ENCODE assay signal across 17 cellular contexts in the genomic region with DNA sequence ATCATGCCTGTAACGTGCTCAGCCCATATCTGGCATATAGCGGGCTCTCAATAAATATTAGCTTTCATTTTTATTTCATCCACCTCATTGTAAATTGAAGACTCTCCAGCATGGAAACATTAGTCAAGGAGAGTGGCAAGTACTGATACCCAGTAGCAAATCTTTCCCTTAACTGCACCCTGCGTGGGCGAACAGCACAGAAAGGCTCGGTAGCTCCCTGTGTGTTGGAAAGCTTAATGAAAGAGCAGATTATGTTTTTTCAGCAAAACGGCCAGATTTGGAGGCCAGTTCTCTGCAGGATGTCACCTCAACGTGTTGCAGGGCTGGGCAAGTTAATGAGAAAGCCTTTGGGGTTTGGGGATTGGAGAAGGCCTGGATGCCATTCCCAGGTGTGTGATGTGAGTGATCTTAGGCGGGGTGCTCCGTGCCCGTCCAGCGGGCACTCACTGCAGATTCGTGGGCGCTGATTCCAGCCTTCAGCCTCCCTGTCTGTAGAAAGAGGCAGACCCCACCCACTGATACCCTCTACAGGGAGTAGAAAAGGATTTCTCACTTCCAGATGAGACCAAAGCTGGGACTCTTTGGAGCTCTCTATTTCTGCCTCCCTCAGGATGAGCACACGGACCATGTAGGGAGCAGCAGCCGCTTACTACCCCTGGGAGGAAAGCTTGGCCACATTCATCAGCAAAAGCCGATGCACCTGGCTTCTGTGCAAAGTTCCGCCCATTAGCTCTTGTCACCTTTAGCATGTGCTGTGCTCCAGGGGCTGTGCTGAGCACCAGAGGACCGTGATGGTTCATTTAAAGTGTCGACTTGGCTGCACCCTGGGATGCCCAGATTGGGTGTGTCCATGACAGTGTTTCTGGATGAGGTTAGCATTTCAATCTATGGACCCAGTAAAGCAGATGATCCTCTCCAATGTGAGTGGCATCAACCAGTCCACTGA.
"Had no signal": no experiment of that assay in that cellular context is flagged by ENCODE, and none has a peak within 500 bp of the region (broad histone marks: within the 10 kb centered on the region; RNA-seq: fewer than 3 reads in every experiment).

No MANE protein-coding gene starts in this region.

- H3K27ac Mint-ChIP-seq: activated naive CD8-positive, alpha-beta T cell; natural killer cell; stimulated activated memory B cell treated with anti-CD40 and anti-IgM and Interleukin-4, amounts not matched to agents 10 μg/mL and 1 μg/mL and 100 μg/mL, for 72 hours; T-helper 1 cell treated with Interleukin-12 subunit alpha and Interleukin-12 subunit beta and Interleukin-4 antibody, amounts not matched to agents 30 μg/mL and 1 μg/mL, for 36 hours had no signal

- DNase-seq: activated CD4-positive, alpha-beta T cell treated with anti-CD3 and anti-CD28 coated beads, Interleukin-2, amount 50 U/mL, for 1 hour; activated CD8-positive, alpha-beta memory T cell treated with anti-CD3 and anti-CD28 coated beads for 24 hours; activated CD8-positive, alpha-beta memory T cell treated with anti-CD3 and anti-CD28 coated beads, Interleukin-2, amount 50 U/mL, for 48 hours; activated gamma-delta T cell; erythroblast; foreskin melanocyte; heart left ventricle; kidney glomerular epithelial cell; left ventricle myocardium superior; natural killer cell; sigmoid colon; stimulated activated CD4-positive, alpha-beta T cell treated with anti-CD3 and anti-CD28 coated beads, Interleukin-4, amount 100 ng/mL, for 4 hours had no signal

- H3K36me3 Mint-ChIP-seq: activated naive CD8-positive, alpha-beta T cell; natural killer cell; stimulated activated memory B cell treated with anti-CD40 and anti-IgM and Interleukin-4, amounts not matched to agents 10 μg/mL and 1 μg/mL and 100 μg/mL, for 72 hours had no signal

- H3K27ac ChIP-seq: heart left ventricle, ovary, sigmoid colon, tibial artery had no signal

- H3K27me3 Mint-ChIP-seq: stimulated activated memory B cell treated with anti-CD40 and anti-IgM and Interleukin-4, amounts not matched to agents 10 μg/mL and 1 μg/mL and 100 μg/mL, for 72 hours had no signal

- H3K4me1 Mint-ChIP-seq: natural killer cell; stimulated activated memory B cell treated with anti-CD40 and anti-IgM and Interleukin-4, amounts not matched to agents 10 μg/mL and 1 μg/mL and 100 μg/mL, for 72 hours had no signal

- H3K9me3 Mint-ChIP-seq: natural killer cell; T-helper 1 cell treated with Interleukin-12 subunit alpha and Interleukin-12 subunit beta and Interleukin-4 antibody, amounts not matched to agents 30 μg/mL and 1 μg/mL, for 36 hours had no signal

- H3K4me3 Mint-ChIP-seq: activated naive CD8-positive, alpha-beta T cell; natural killer cell; stimulated activated memory B cell treated with anti-CD40 and anti-IgM and Interleukin-4, amounts not matched to agents 10 μg/mL and 1 μg/mL and 100 μg/mL, for 72 hours; T-helper 1 cell treated with Interleukin-12 subunit alpha and Interleukin-12 subunit beta and Interleukin-4 antibody, amounts not matched to agents 30 μg/mL and 1 μg/mL, for 36 hours had no signal
